Comparison of ENCODE assay signal across 20 cellular contexts in genomic region chr17:55584861-55585260, GRCh38.
DNase-seq lines count a peak whose midpoint lies in the region; ATAC-seq, FAIRE-seq and TF ChIP-seq lines count a peak whose summit lies in the region.
"Had no signal": no experiment of that assay in that cellular context is flagged by ENCODE, and none has a peak within 500 bp of the region (broad histone marks: within the 10 kb centered on the region; RNA-seq: fewer than 3 reads in every experiment).

No MANE protein-coding gene starts in this region.

- H2AFZ ChIP-seq in MM.1S (ENCODE audit: low read length) (no peak overlapping the region), HepG2 (ENCODE audit: low read length) (no peak overlapping the region), neural progenitor cell (replicated peaks) (no peak overlapping the region)
- H2AFZ ChIP-seq: GM23248 had no signal

- H3K27me3 ChIP-seq in MM.1S (replicated peaks; ENCODE audit: insufficient read depth, low read length) (no peaks in the 10 kb centered on the region), HepG2 (ENCODE audit: control insufficient read depth in 1 of 2, insufficient read depth in 2 of 2, low read length in 2 of 2) (no peaks in the 10 kb centered on the region), muscle layer of duodenum (ENCODE audit: low read depth, low read length) (no peaks in the 10 kb centered on the region), upper lobe of right lung (no peaks in the 10 kb centered on the region), neural progenitor cell (no peaks in the 10 kb centered on the region)
- H3K27me3 ChIP-seq in naive thymus-derived CD4-positive, alpha-beta T cell (ENCODE audit: control insufficient read depth in 2 of 2, insufficient read depth in 2 of 2, low read length in 2 of 2) = no peaks in the 10 kb centered on the region

- H3K9ac ChIP-seq in MM.1S (ENCODE audit: low read length) (no peak overlapping the region), HepG2 (ENCODE audit: insufficient read depth, low read depth, low read length) (no peak overlapping the region), neural progenitor cell (no peak overlapping the region)
- H3K9ac ChIP-seq: GM23248 had no signal

- no TSS peak for BruUV-seq in HepG2 (replicated peaks; lab: Mats Ljungman, UMichigan)

- peak; percentile 10 for DNase-seq in MM.1S
- DNase-seq in HepG2 (ENCODE audit: low spot score) = no peak
- DNase-seq in upper lobe of right lung = no peak
- no peak for DNase-seq in naive thymus-derived CD4-positive, alpha-beta T cell
- no peak for DNase-seq in DMS53 (lab: John Stamatoyannopoulos, UW)
- no peak for DNase-seq in neural progenitor cell (ENCODE audit: low spot score)
- DNase-seq: AML-193; CD4-positive, alpha-beta memory T cell; DND-41; EL; GM23248; HCEC 1CT; Kasumi-1; KG1 had no signal

- no peak overlapping the region for H3K4me2 ChIP-seq in MM.1S (ENCODE audit: low read depth, low read length)
- no peak overlapping the region for H3K4me2 ChIP-seq in HepG2 (ENCODE audit: low read depth, low read length)
- H3K4me2 ChIP-seq in neural progenitor cell = no peak overlapping the region

- no peaks in the 10 kb centered on the region for H3K9me2 ChIP-seq in MM.1S (replicated peaks; ENCODE audit: insufficient read depth, low read length)

- H3K9me3 Mint-ChIP-seq in naive thymus-derived CD4-positive, alpha-beta T cell = peaks cover 0 to 3% (median 0%) of the 10 kb centered on the region in 11 donors
- no peaks in the 10 kb centered on the region for H3K9me3 Mint-ChIP-seq in neural progenitor cell
- H3K9me3 Mint-ChIP-seq: CD4-positive, alpha-beta memory T cell had no signal

- TF ChIP-seq POLR2A in HepG2 (IDR thresholded peaks at IDR 0.05; ENCODE audit: insufficient read depth in 1 of 2, low read depth in 2 of 2, low read length in 2 of 2) = no peak

- 90% methylated on average over 1 of the region's 1 CpG for WGBS in HepG2 (ENCODE audit: low lambda C conversion rate)

- H3K4me1 ChIP-seq in MM.1S (ENCODE audit: low read length) (no peaks in the 10 kb centered on the region), HepG2 (ENCODE audit: insufficient read depth, low read length) (no peaks in the 10 kb centered on the region), muscle layer of duodenum (ENCODE audit: control insufficient read depth in 1 of 2, insufficient read depth in 2 of 2, low read length in 2 of 2) (peaks cover 0 to 11% of the 10 kb centered on the region in 2 donors), upper lobe of right lung (peaks cover 35% of the 10 kb centered on the region), neural progenitor cell (no peaks in the 10 kb centered on the region)
- H3K4me1 ChIP-seq in naive thymus-derived CD4-positive, alpha-beta T cell (ENCODE audit: control insufficient read depth in 2 of 2, insufficient read depth in 2 of 2, low read length in 2 of 2) = no peaks in the 10 kb centered on the region

- no peak overlapping the region for H3K4me3 ChIP-seq in MM.1S (ENCODE audit: low read length)
- no peak overlapping the region for H3K4me3 ChIP-seq in HepG2 (replicated peaks in 1 of 3; ENCODE audit: insufficient read depth in 1 of 3, low read depth in 2 of 3, low read length in 3 of 3)
- H3K4me3 ChIP-seq in muscle layer of duodenum (ENCODE audit: low read depth in 1 of 2, low read length in 2 of 2) = no peak overlapping the region
- H3K4me3 ChIP-seq in upper lobe of right lung = no peak overlapping the region
- H3K4me3 ChIP-seq in naive thymus-derived CD4-positive, alpha-beta T cell (ENCODE audit: low read length) = no peak overlapping the region
- no peak overlapping the region for H3K4me3 ChIP-seq in neural progenitor cell
- H3K4me3 ChIP-seq: GM23248 had no signal

- ATAC-seq in HepG2 (no peak), upper lobe of right lung (no peak), HG03354 (IDR thresholded peaks at IDR 0.05; ENCODE audit: poor library complexity, severe bottlenecking, unreplicated experiment) (no peak)
- no peak for ATAC-seq in naive thymus-derived CD4-positive, alpha-beta T cell

- no peaks in the 10 kb centered on the region for H3F3A ChIP-seq in MM.1S (ENCODE audit: insufficient read depth, low read length)
- no peaks in the 10 kb centered on the region for H3F3A ChIP-seq in neural progenitor cell (ENCODE audit: low read depth)

- intact Hi-C loops in HepG2 (cut with micrococcal nuclease; ENCODE audit: unreplicated experiment) = loop anchor here (5.0 kb wide), 1 partner anchor 1753 kb away; no protein-coding TSS in a partner anchor
- intact Hi-C loops in upper lobe of right lung (cut with DNase I) = loop anchor here (10.0 kb wide), 1 partner anchor 50 kb away; no protein-coding TSS in a partner anchor
- intact Hi-C loops in naive thymus-derived CD4-positive, alpha-beta T cell (cut with micrococcal nuclease) = loop anchor here in 1 of 2 donors (1.0 kb wide), 2 partner anchors 36 to 59 kb away; no protein-coding TSS in a partner anchor

- FAIRE-seq in HepG2 (lab: Jason Lieb, UNC) = no peak
- FAIRE-seq: G401.6, GM12891, H54 had no signal

- H3K9me3 ChIP-seq in MM.1S (replicated peaks; ENCODE audit: insufficient read depth, low read length) = no peaks in the 10 kb centered on the region
- no peaks in the 10 kb centered on the region for H3K9me3 ChIP-seq in HepG2 (ENCODE audit: low read length)
- no peaks in the 10 kb centered on the region for H3K9me3 ChIP-seq in muscle layer of duodenum (ENCODE audit: control insufficient read depth in 1 of 2, low read length in 2 of 2)
- H3K9me3 ChIP-seq in upper lobe of right lung = no peaks in the 10 kb centered on the region
- no peaks in the 10 kb centered on the region for H3K9me3 ChIP-seq in naive thymus-derived CD4-positive, alpha-beta T cell (ENCODE audit: control insufficient read depth in 2 of 3, low read length in 3 of 3)
- H3K9me3 ChIP-seq in neural progenitor cell (ENCODE audit: low read depth) = no peaks in the 10 kb centered on the region

- CTCF ChIA-PET in HepG2 (lab: Yijun Ruan, JAX; ENCODE audit: low intra/inter-chr PET ratio, low total read pairs) = no interaction called here
- CTCF ChIA-PET in naive thymus-derived CD4-positive, alpha-beta T cell (lab: Charles Lee) = interaction anchor here (1.0 kb wide), 1 partner anchor 56 kb away, joined by 3 read pairs; no protein-coding TSS in a partner anchor

- H3K27ac ChIP-seq in MM.1S (ENCODE audit: low read length) (no peak overlapping the region), HepG2 (ENCODE audit: extremely low read length, insufficient read depth, low read length) (no peak overlapping the region), muscle layer of duodenum (ENCODE audit: low read length) (peak overlapping the region; percentile 17), upper lobe of right lung (peak overlapping the region; percentile 33), neural progenitor cell (no peak overlapping the region)
- H3K27ac ChIP-seq in naive thymus-derived CD4-positive, alpha-beta T cell (ENCODE audit: low read depth, low read length) = no peak overlapping the region
- H3K27ac ChIP-seq: C4-2B had no signal

- in situ Hi-C loops in HepG2 (cut with HindIII; ENCODE audit: extremely low pct_ligation_motif_present, low pct_unique_long_range_greater_than_20kb) = no loop called here

- peaks cover 0 to 10% (median 0%) of the 10 kb centered on the region in 5 donors for H3K27me3 Mint-ChIP-seq in naive thymus-derived CD4-positive, alpha-beta T cell
- H3K27me3 Mint-ChIP-seq in neural progenitor cell (ENCODE audit: insufficient read depth, low read depth) = peaks cover 2% of the 10 kb centered on the region
- H3K27me3 Mint-ChIP-seq: CD4-positive, alpha-beta memory T cell had no signal

- TF ChIP-seq EP300 in HepG2 (IDR thresholded peaks at IDR 0.05; ENCODE audit: low read depth in 2 of 2, low read length in 2 of 2) (no peak), HepG2 (CRISPR knock-in tag; IDR thresholded peaks at IDR 0.05; ENCODE audit: borderline replicate concordance) (no peak)

- POLR2A ChIA-PET in HepG2 (lab: Yijun Ruan, JAX) = no interaction called here
- POLR2A ChIA-PET in naive thymus-derived CD4-positive, alpha-beta T cell (lab: Charles Lee) = no interaction called here

- H3K27ac Mint-ChIP-seq in naive thymus-derived CD4-positive, alpha-beta T cell = peak overlapping the region in 1 of 9 donors; percentile 28
- H3K27ac Mint-ChIP-seq in neural progenitor cell = no peak overlapping the region

- H3K36me3 Mint-ChIP-seq in naive thymus-derived CD4-positive, alpha-beta T cell = no peaks in the 10 kb centered on the region
- no peaks in the 10 kb centered on the region for H3K36me3 Mint-ChIP-seq in neural progenitor cell
- H3K36me3 Mint-ChIP-seq: CD4-positive, alpha-beta memory T cell had no signal

- no peaks in the 10 kb centered on the region for H3K36me3 ChIP-seq in MM.1S (replicated peaks; ENCODE audit: insufficient read depth, low read length)
- H3K36me3 ChIP-seq in HepG2 (replicated peaks in 1 of 2; ENCODE audit: control insufficient read depth in 1 of 2, insufficient read depth in 2 of 2, low read length in 2 of 2) = no peaks in the 10 kb centered on the region
- no peaks in the 10 kb centered on the region for H3K36me3 ChIP-seq in muscle layer of duodenum (ENCODE audit: control insufficient read depth in 1 of 2, insufficient read depth in 2 of 2, low read length in 2 of 2)
- no peaks in the 10 kb centered on the region for H3K36me3 ChIP-seq in upper lobe of right lung
- H3K36me3 ChIP-seq in naive thymus-derived CD4-positive, alpha-beta T cell (ENCODE audit: control insufficient read depth in 2 of 3, insufficient read depth in 3 of 3, low read length in 3 of 3) = no peaks in the 10 kb centered on the region
- no peaks in the 10 kb centered on the region for H3K36me3 ChIP-seq in neural progenitor cell

- no peak for TF ChIP-seq RAD21 in HepG2 (CRISPR knock-in tag; IDR thresholded peaks at IDR 0.05)

- H3K79me2 ChIP-seq in MM.1S (ENCODE audit: low read length) = no peaks in the 10 kb centered on the region
- H3K79me2 ChIP-seq in HepG2 (ENCODE audit: insufficient read depth, low read length) = no peaks in the 10 kb centered on the region
- H3K79me2 ChIP-seq in neural progenitor cell (ENCODE audit: low read depth) = no peaks in the 10 kb centered on the region

- H3K4me3 Mint-ChIP-seq in naive thymus-derived CD4-positive, alpha-beta T cell = no peak overlapping the region
- no peak overlapping the region for H3K4me3 Mint-ChIP-seq in neural progenitor cell
- H3K4me3 Mint-ChIP-seq: CD4-positive, alpha-beta memory T cell had no signal

- H3K4me1 Mint-ChIP-seq in naive thymus-derived CD4-positive, alpha-beta T cell = peaks cover 0 to 9% (median 2%) of the 10 kb centered on the region in 7 donors
- no peaks in the 10 kb centered on the region for H3K4me1 Mint-ChIP-seq in neural progenitor cell

- TF ChIP-seq CTCF in MM.1S (IDR thresholded peaks at IDR 0.05; ENCODE audit: low read length) = no peak
- no peak for TF ChIP-seq CTCF in HepG2 (CRISPR knock-in tag; IDR thresholded peaks at IDR 0.05)
- TF ChIP-seq CTCF in upper lobe of right lung (IDR thresholded peaks at IDR 0.05) = no peak
- no peak for TF ChIP-seq CTCF in neural progenitor cell (IDR thresholded peaks at IDR 0.05)

- H4K20me1 ChIP-seq in MM.1S (ENCODE audit: insufficient read depth, low read length) = no peaks in the 10 kb centered on the region
- H4K20me1 ChIP-seq in HepG2 (ENCODE audit: insufficient read depth, low read length) = no peaks in the 10 kb centered on the region
- no peaks in the 10 kb centered on the region for H4K20me1 ChIP-seq in neural progenitor cell (ENCODE audit: low read depth)

TF ChIP-seq in HepG2, 621 proteins besides CTCF, POLR2A, EP300 and RAD21 (continues in another document):
- TF ChIP-seq ZFP37 (CRISPR knock-in tag; IDR thresholded peaks at IDR 0.05; ENCODE audit: borderline replicate concordance) = no peak
- TF ChIP-seq MAFF (IDR thresholded peaks at IDR 0.05; ENCODE audit: low read depth, low read length) = peak; percentile 65; the same call in 1 of the 2 replicates

Comparison
In these comparisons a context has a peak if more than half of its experiments do, and no peak if none do; other contexts are left out.
1. H3K27ac ChIP-seq: peak in muscle layer of duodenum (single experiment) and upper lobe of right lung (single experiment); none in MM.1S (single experiment), HepG2 (single experiment), naive thymus-derived CD4-positive, alpha-beta T cell (single experiment) and neural progenitor cell (single experiment).